ENCODE assay signal across 17 cellular contexts in the genomic region with DNA sequence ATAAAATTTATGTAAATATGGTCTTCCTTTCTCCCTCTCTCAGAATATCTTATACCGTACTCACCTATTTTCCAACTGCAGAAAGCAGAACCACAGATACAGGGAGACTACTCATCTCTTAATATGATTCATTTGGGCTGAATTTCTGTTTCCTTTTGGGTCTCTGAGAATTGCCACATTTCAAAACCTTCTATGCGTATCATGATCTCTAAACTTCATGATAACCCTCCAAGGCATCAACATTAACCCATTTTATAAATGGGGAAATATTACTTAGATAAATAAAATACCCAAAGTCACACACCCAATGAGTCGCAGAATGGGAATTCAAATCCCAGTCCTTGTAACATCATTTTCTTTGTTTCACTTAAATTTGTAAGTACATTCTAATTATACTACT. TPM values are rescaled to one million over a fixed set of nuclear protein-coding genes. Genes with fewer than 3 reads are reported as not detected.
DNase-seq lines count a peak whose midpoint lies in the region; ATAC-seq lines count a peak whose summit lies in the region.
"Had no signal": no experiment of that assay in that cellular context is flagged by ENCODE, and none has a peak within 500 bp of the region (broad histone marks: within the 10 kb centered on the region; RNA-seq: fewer than 3 reads in every experiment).

No MANE protein-coding gene starts in this region.

- peaks cover 32% of the 10 kb centered on the region for H3K9me3 Mint-ChIP-seq in activated T-helper 2 cell treated with anti-CD3 and anti-CD28 coated beads, Interferon-gamma antibody, Interleukin-2, Interleukin-4, amounts not matched to agents 10 μg/mL and 5 μg/mL and 100 μg/mL, durations not matched to agents 14 hours and 24 hours and 36 hours
- H3K9me3 Mint-ChIP-seq in memory B cell: peaks cover 5% of the 10 kb centered on the region

- peaks cover 9% of the 10 kb centered on the region for H3K27me3 Mint-ChIP-seq in activated T-helper 2 cell treated with anti-CD3 and anti-CD28 coated beads, Interferon-gamma antibody, Interleukin-2, Interleukin-4, amounts not matched to agents 10 μg/mL and 5 μg/mL and 100 μg/mL, durations not matched to agents 14 hours and 24 hours and 36 hours (ENCODE audit: low read depth)
- H3K27me3 Mint-ChIP-seq in memory B cell: no peaks in the 10 kb centered on the region

- H3K4me3 Mint-ChIP-seq in activated T-helper 2 cell treated with anti-CD3 and anti-CD28 coated beads, Interferon-gamma antibody, Interleukin-2, Interleukin-4, amounts not matched to agents 10 μg/mL and 5 μg/mL and 100 μg/mL, durations not matched to agents 14 hours and 24 hours and 36 hours (ENCODE audit: low read depth): no peak overlapping the region
- no peak overlapping the region for H3K4me3 Mint-ChIP-seq in memory B cell
- H3K4me3 Mint-ChIP-seq: mesothelial cell of epicardium had no signal

- ATAC-seq in activated CD4-positive, CD25-positive, alpha-beta regulatory T cell treated with anti-CD3 and anti-CD28 coated beads, Interleukin-2, amount 50 U/mL, for 24 hours: peak; percentile 61 to 63
- ATAC-seq in memory B cell (ENCODE audit: low read depth): no peak
- ATAC-seq in HG02970 (IDR thresholded peaks at IDR 0.05; ENCODE audit: low FRiP score, unreplicated experiment): no peak

- no peak for DNase-seq in activated CD4-positive, CD25-positive, alpha-beta regulatory T cell (lab: John Stamatoyannopoulos, UW)
- DNase-seq in HT1080 (ENCODE audit: low read depth) (peak; percentile 17), memory B cell (ENCODE audit: low spot score in 2 of 2) (no peak)
- DNase-seq in activated T-helper 2 cell treated with anti-CD3 and anti-CD28 coated beads, Interferon-gamma antibody, Interleukin-2, Interleukin-4, amounts not matched to agents 10 μg/mL and 5 μg/mL and 100 μg/mL, durations not matched to agents 14 hours and 24 hours and 36 hours (ENCODE audit: low spot score): no peak
- no peak for DNase-seq in stimulated activated CD4-positive, alpha-beta T cell treated with anti-CD3 and anti-CD28 coated beads, Interleukin-4, amount 100 ng/mL, for 4 hours
- no peak for DNase-seq in central memory CD4-positive, alpha-beta T cell
- DNase-seq: 8988T; amniotic stem cell; head of caudate nucleus; NCI-H2029 treated with DMSO at 0.1 percent for 48 hours; NCI-H526 treated with DMSO at 0.1 percent for 48 hours; right lobe of liver; stimulated activated CD4-positive, alpha-beta T cell treated with anti-CD3 and anti-CD28 coated beads, Interleukin-4, amount 100 ng/mL, for 1 hour; transverse colon had no signal

- peaks cover 32% of the 10 kb centered on the region for H3K36me3 Mint-ChIP-seq in activated T-helper 2 cell treated with anti-CD3 and anti-CD28 coated beads, Interferon-gamma antibody, Interleukin-2, Interleukin-4, amounts not matched to agents 10 μg/mL and 5 μg/mL and 100 μg/mL, durations not matched to agents 14 hours and 24 hours and 36 hours (ENCODE audit: low read depth)
- peaks cover 3% of the 10 kb centered on the region for H3K36me3 Mint-ChIP-seq in memory B cell

- H3K27ac Mint-ChIP-seq in activated T-helper 2 cell treated with anti-CD3 and anti-CD28 coated beads, Interferon-gamma antibody, Interleukin-2, Interleukin-4, amounts not matched to agents 10 μg/mL and 5 μg/mL and 100 μg/mL, durations not matched to agents 14 hours and 24 hours and 36 hours: peak overlapping the region; percentile 3
- H3K27ac Mint-ChIP-seq in memory B cell: peak overlapping the region; percentile 14
- H3K27ac Mint-ChIP-seq: mesothelial cell of epicardium had no signal

- intact Hi-C loops in activated T-helper 2 cell treated with anti-CD3 and anti-CD28 coated beads, Interferon-gamma antibody, Interleukin-2, Interleukin-4, amounts not matched to agents 10 μg/mL and 5 μg/mL and 100 μg/mL, durations not matched to agents 14 hours and 24 hours and 36 hours (cut with micrococcal nuclease): loop anchor here (1.0 to 5.0 kb wide), 4 partner anchors 122 to 1238 kb away; no protein-coding TSS in a partner anchor

- H3K4me1 Mint-ChIP-seq in activated T-helper 2 cell treated with anti-CD3 and anti-CD28 coated beads, Interferon-gamma antibody, Interleukin-2, Interleukin-4, amounts not matched to agents 10 μg/mL and 5 μg/mL and 100 μg/mL, durations not matched to agents 14 hours and 24 hours and 36 hours (ENCODE audit: low read depth): peaks cover 42% of the 10 kb centered on the region
- peaks cover 36% of the 10 kb centered on the region for H3K4me1 Mint-ChIP-seq in memory B cell

RNA-seq across cellular contexts. Expression of a gene that starts 16.6 kb away (rescaled TPM):
- 15.0 and 18.6 TPM in 2 replicates for total RNA-seq in HT1080 (2014; rRNA removed; shearing (Covaris generic))
- 27.8 and 31.2 TPM in 2 replicates for polyA plus RNA-seq in HT1080 (2015; cell fraction: cytosol; rRNA removed)
- polyA plus RNA-seq in HT1080 (2015; cell fraction: nucleus; rRNA removed): 82.5 and 91.3 TPM in 2 replicates
- total RNA-seq in activated T-helper 2 cell treated with anti-CD3 and anti-CD28 coated beads, Interferon-gamma antibody, Interleukin-2, Interleukin-4, amounts not matched to agents 10 μg/mL and 5 μg/mL and 100 μg/mL, durations not matched to agents 14 hours and 24 hours and 36 hours: 1.1 and 1.8 TPM in 2 replicates

Comparison
In these comparisons a context has a peak if more than half of its experiments do, and no peak if none do; other contexts are left out.
1. ATAC-seq: peak in activated CD4-positive, CD25-positive, alpha-beta regulatory T cell treated with anti-CD3 and anti-CD28 coated beads, Interleukin-2, amount 50 U/mL, for 24 hours (2 of 2); none in memory B cell (single experiment) and HG02970 (single experiment).